Comparison of ENCODE assay signal across 21 cellular contexts in the genomic region with DNA sequence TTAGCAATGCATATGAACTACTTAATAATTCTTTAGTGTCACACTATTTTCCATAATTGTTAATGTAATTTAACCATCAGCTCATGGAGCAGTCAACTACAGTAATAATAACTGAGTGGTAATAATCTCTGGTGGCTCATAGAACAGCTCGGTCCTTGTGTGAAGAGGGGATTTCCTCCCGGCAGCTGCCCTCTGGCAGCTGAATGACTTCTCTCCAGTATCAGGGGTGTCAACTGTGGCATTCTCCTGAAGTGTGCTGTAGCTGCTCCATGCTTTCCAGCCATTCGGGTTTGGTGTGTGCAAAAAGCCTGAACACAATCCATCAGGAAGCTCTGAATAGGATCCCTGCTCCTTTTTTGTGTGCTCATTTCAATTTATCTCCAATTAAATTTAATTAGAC. TPM values are rescaled to one million over a fixed set of nuclear protein-coding genes. Genes with fewer than 3 reads are reported as not detected.
DNase-seq lines count a peak whose midpoint lies in the region; ATAC-seq, FAIRE-seq and TF ChIP-seq lines count a peak whose summit lies in the region.
"Had no signal": no experiment of that assay in that cellular context is flagged by ENCODE, and none has a peak within 500 bp of the region (broad histone marks: within the 10 kb centered on the region; RNA-seq: fewer than 3 reads in every experiment).

No MANE protein-coding gene starts in this region.

- DNase-seq in NCI-H1436 treated with DMSO at 0.1 percent for 48 hours (lab: John Stamatoyannopoulos, UW) (peak; percentile 77), NCI-H524 treated with DMSO at 0.1 percent for 48 hours (lab: John Stamatoyannopoulos, UW) (peak; percentile 91), bronchial epithelial cell (ENCODE audit: low read depth) (no peak), HEK293T (ENCODE audit: extremely low spot score) (no peak), H54 (ENCODE audit: insufficient read length, low spot score) (no peak), SKM-1 treated with dmso at 0.1 percent for 144 hours (lab: John Stamatoyannopoulos, UW; ENCODE audit: unreplicated experiment) (no peak)
- no peak for DNase-seq in activated CD4-positive, alpha-beta T cell treated with anti-CD3 and anti-CD28 coated beads for 48 hours
- DNase-seq: activated CD4-positive, alpha-beta T cell treated with anti-CD3 and anti-CD28 coated beads for 36 hours; activated T-cell treated with anti-CD3 and anti-CD28 coated beads, Interleukin-2, amount 50 U/mL, for 72 hours; CD4-positive, alpha-beta memory T cell; cerebellar nuclear complex; effector CD4-positive, alpha-beta T cell; gastrocnemius medialis; occipital lobe; spleen; stimulated activated CD4-positive, alpha-beta T cell treated with anti-CD3 and anti-CD28 coated beads, Interleukin-4, amount 100 ng/mL, for 24 hours; stomach; transverse colon had no signal

- FAIRE-seq in bronchial epithelial cell (lab: Jason Lieb, UNC) = peak; percentile 13
- no peak for FAIRE-seq in H54 (lab: Jason Lieb, UNC)

- TF ChIP-seq POLR2A in H54 (IDR thresholded peaks at IDR 0.05; ENCODE audit: low read depth, low read length) = no peak

- no peak for TF ChIP-seq CTCF in bronchial epithelial cell (IDR thresholded peaks at IDR 0.05; ENCODE audit: insufficient read depth, low read length, severe bottlenecking)

- CTCF ChIA-PET in HEK293T (lab: Yijun Ruan, JAX) = interaction anchor here (0.6 to 4.8 kb wide), 5 partner anchors 15 to 616 kb away, joined by 3 to 35 read pairs (median 3); no protein-coding TSS in a partner anchor

- POLR2A ChIA-PET in HEK293T (lab: Yijun Ruan, JAX) = no interaction called here

- no peak overlapping the region for H3K4me3 ChIP-seq in bronchial epithelial cell (ENCODE audit: low read depth, low read length)
- H3K4me3 ChIP-seq: gastrocnemius medialis, spleen, stomach, transverse colon had no signal

- peak; percentile 64 for ATAC-seq in GM18868 (IDR thresholded peaks at IDR 0.05; ENCODE audit: unreplicated experiment)
- ATAC-seq: activated CD4-positive, alpha-beta T cell treated with anti-CD3 and anti-CD28 coated beads for 36 hours; activated T-cell treated with anti-CD3 and anti-CD28 coated beads, Interleukin-2, amount 50 U/mL, for 72 hours had no signal

- peaks cover 2% of the 10 kb centered on the region for H3K27me3 ChIP-seq in bronchial epithelial cell (ENCODE audit: control insufficient read depth, insufficient read depth, low read length)
- H3K27me3 ChIP-seq: gastrocnemius medialis, stomach, transverse colon had no signal

- no peaks in the 10 kb centered on the region for H3K36me3 ChIP-seq in bronchial epithelial cell (ENCODE audit: control insufficient read depth, insufficient read depth, low read length)
- H3K36me3 ChIP-seq: gastrocnemius medialis, spleen, stomach, transverse colon had no signal

TF ChIP-seq in HEK293T, 16 proteins besides CTCF, POLR2A, EP300 and RAD21:
- TF ChIP-seq FOXA1 (IDR thresholded peaks at IDR 0.05) (no peak), ZNF384 (IDR thresholded peaks at IDR 0.05) (no peak), HDGF (IDR thresholded peaks at IDR 0.05; ENCODE audit: borderline replicate concordance) (no peak), CTBP1 (IDR thresholded peaks at IDR 0.05; ENCODE audit: borderline replicate concordance) (no peak), FOXK2 (IDR thresholded peaks at IDR 0.05) (no peak), BHLHE40 (IDR thresholded peaks at IDR 0.05; ENCODE audit: borderline replicate concordance) (no peak), LEF1 (IDR thresholded peaks at IDR 0.05; ENCODE audit: borderline replicate concordance) (no peak), FOXM1 (IDR thresholded peaks at IDR 0.05; ENCODE audit: borderline replicate concordance) (no peak), ELF4 (IDR thresholded peaks at IDR 0.05) (no peak), SP1 (IDR thresholded peaks at IDR 0.05) (no peak), TARDBP (IDR thresholded peaks at IDR 0.05) (no peak), ARNT (IDR thresholded peaks at IDR 0.05) (no peak), L3MBTL2 (conservative IDR thresholded peaks at IDR 0.05) (no peak), NFRKB (IDR thresholded peaks at IDR 0.05) (no peak), SUZ12 (IDR thresholded peaks at IDR 0.05) (no peak)
- TF ChIP-seq, protein P1, sequence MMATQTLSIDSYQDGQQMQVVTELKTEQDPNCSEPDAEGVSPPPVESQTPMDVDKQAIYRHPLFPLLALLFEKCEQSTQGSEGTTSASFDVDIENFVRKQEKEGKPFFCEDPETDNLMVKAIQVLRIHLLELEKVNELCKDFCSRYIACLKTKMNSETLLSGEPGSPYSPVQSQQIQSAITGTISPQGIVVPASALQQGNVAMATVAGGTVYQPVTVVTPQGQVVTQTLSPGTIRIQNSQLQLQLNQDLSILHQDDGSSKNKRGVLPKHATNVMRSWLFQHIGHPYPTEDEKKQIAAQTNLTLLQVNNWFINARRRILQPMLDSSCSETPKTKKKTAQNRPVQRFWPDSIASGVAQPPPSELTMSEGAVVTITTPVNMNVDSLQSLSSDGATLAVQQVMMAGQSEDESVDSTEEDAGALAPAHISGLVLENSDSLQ (IDR thresholded peaks at IDR 0.05) = no peak

RNA-seq across cellular contexts. Expression of a gene that starts 59.7 kb away (rescaled TPM):
- total RNA-seq in bronchial epithelial cell = 0.13 TPM in 1 of 2 replicates, not detected in the other
- total RNA-seq: CD4-positive, alpha-beta memory T cell; gastrocnemius medialis; LHCN-M2; lung microvascular endothelial cell; occipital lobe; spleen; transverse colon had no signal

Comparison
In these comparisons a context has a peak if more than half of its experiments do, and no peak if none do; other contexts are left out.
1. DNase-seq: peak in NCI-H1436 treated with DMSO at 0.1 percent for 48 hours (single experiment) and NCI-H524 treated with DMSO at 0.1 percent for 48 hours (single experiment); none in bronchial epithelial cell (single experiment), HEK293T (single experiment), activated CD4-positive, alpha-beta T cell treated with anti-CD3 and anti-CD28 coated beads for 48 hours (single experiment), H54 (single experiment) and SKM-1 treated with dmso at 0.1 percent for 144 hours (single experiment).